ENCODE assay signal across 9 cellular contexts in genomic region chr14:61699092-61699491, GRCh38. TPM values are rescaled to one million over a fixed set of nuclear protein-coding genes. Genes with fewer than 3 reads are reported as not detected.
DNase-seq lines count a peak whose midpoint lies in the region; ATAC-seq and TF ChIP-seq lines count a peak whose summit lies in the region.
"Had no signal": no experiment of that assay in that cellular context is flagged by ENCODE, and none has a peak within 500 bp of the region (broad histone marks: within the 10 kb centered on the region; RNA-seq: fewer than 3 reads in every experiment).

No MANE protein-coding gene starts in this region.

- ATAC-seq in GM21737 (IDR thresholded peaks at IDR 0.05; ENCODE audit: unreplicated experiment): no peak

- peak overlapping the region in 4 of 21 experiments; percentile 0 to 34 (median 13) for H3K27ac ChIP-seq in skin epidermis

- peak overlapping the region; percentile 91 for H3K4me3 Mint-ChIP-seq in activated CD4-positive, alpha-beta T cell treated with anti-CD3 and anti-CD28 coated beads, Interleukin-2, amount 10 ng/mL, durations not matched to agents 7 days and 5 days
- peak overlapping the region; percentile 98 for H3K4me3 Mint-ChIP-seq in T-helper 2 cell treated with Interferon-gamma antibody and Interleukin-4, amounts not matched to agents 5 μg/mL and 100 μg/mL, for 36 hours

- H3K4me3 ChIP-seq in fibroblast of mammary gland (ENCODE audit: control insufficient read depth, low read depth, low read length) (peak overlapping the region; percentile 89), skin epidermis (peak overlapping the region in 5 of 7 experiments; percentile 87 to 99 (median 92))

- no peaks in the 10 kb centered on the region for H3K27me3 Mint-ChIP-seq in activated CD4-positive, alpha-beta T cell treated with anti-CD3 and anti-CD28 coated beads, Interleukin-2, amount 10 ng/mL, durations not matched to agents 7 days and 5 days
- no peaks in the 10 kb centered on the region for H3K27me3 Mint-ChIP-seq in T-helper 2 cell treated with Interferon-gamma antibody and Interleukin-4, amounts not matched to agents 5 μg/mL and 100 μg/mL, for 36 hours (ENCODE audit: low read depth)

- POLR2A ChIA-PET in activated CD4-positive, alpha-beta T cell treated with anti-CD3 and anti-CD28 coated beads, Interleukin-2, amount 10 ng/mL, durations not matched to agents 7 days and 5 days (lab: Charles Lee): interaction anchor here (0.6 kb wide), 1 partner anchor 364 kb away, joined by 8 read pairs; no protein-coding TSS in a partner anchor
- POLR2A ChIA-PET in GM10248 (lab: Yijun Ruan, JAX): interaction anchor here (0.6 kb wide), 1 partner anchor 194 kb away, joined by 6 read pairs; no protein-coding TSS in a partner anchor

- no peak for DNase-seq in activated CD4-positive, alpha-beta T cell treated with anti-CD3 and anti-CD28 coated beads, Interleukin-2, amount 10 ng/mL, durations not matched to agents 7 days and 5 days
- no peak for DNase-seq in activated CD4-positive, alpha-beta T cell treated with anti-CD3 and anti-CD28 coated beads for 1 hour
- DNase-seq in T-helper 2 cell treated with Interferon-gamma antibody and Interleukin-4, amounts not matched to agents 5 μg/mL and 100 μg/mL, for 36 hours (ENCODE audit: low spot score): no peak
- DNase-seq in fibroblast of mammary gland (ENCODE audit: low read depth) (no peak), DMS 273 treated with DMSO at 0.1 percent for 48 hours (lab: John Stamatoyannopoulos, UW) (no peak), GM10248 (ENCODE audit: extremely low spot score) (no peak)
- DNase-seq: C1 segment of cervical spinal cord had no signal

- H3K36me3 Mint-ChIP-seq in activated CD4-positive, alpha-beta T cell treated with anti-CD3 and anti-CD28 coated beads, Interleukin-2, amount 10 ng/mL, durations not matched to agents 7 days and 5 days (ENCODE audit: low read depth): peaks cover 29% of the 10 kb centered on the region
- peaks cover 27% of the 10 kb centered on the region for H3K36me3 Mint-ChIP-seq in T-helper 2 cell treated with Interferon-gamma antibody and Interleukin-4, amounts not matched to agents 5 μg/mL and 100 μg/mL, for 36 hours (ENCODE audit: low read depth)

- peak overlapping the region; percentile 73 for H3K27ac Mint-ChIP-seq in activated CD4-positive, alpha-beta T cell treated with anti-CD3 and anti-CD28 coated beads, Interleukin-2, amount 10 ng/mL, durations not matched to agents 7 days and 5 days
- peak overlapping the region; percentile 85 for H3K27ac Mint-ChIP-seq in T-helper 2 cell treated with Interferon-gamma antibody and Interleukin-4, amounts not matched to agents 5 μg/mL and 100 μg/mL, for 36 hours

- H3K4me1 Mint-ChIP-seq in activated CD4-positive, alpha-beta T cell treated with anti-CD3 and anti-CD28 coated beads, Interleukin-2, amount 10 ng/mL, durations not matched to agents 7 days and 5 days: peaks cover 67% of the 10 kb centered on the region
- H3K4me1 Mint-ChIP-seq in T-helper 2 cell treated with Interferon-gamma antibody and Interleukin-4, amounts not matched to agents 5 μg/mL and 100 μg/mL, for 36 hours (ENCODE audit: low read depth): peaks cover 51% of the 10 kb centered on the region

- TF ChIP-seq CTCF in fibroblast of mammary gland (conservative IDR thresholded peaks at IDR 0.05; ENCODE audit: control insufficient read depth, insufficient read depth, low read depth, low read length): no peak
- no peak for TF ChIP-seq CTCF in GM10248 (IDR thresholded peaks at IDR 0.05; ENCODE audit: control extremely low read depth, extremely low read depth, low read depth, missing control alignments)

- CTCF ChIA-PET in activated CD4-positive, alpha-beta T cell treated with anti-CD3 and anti-CD28 coated beads, Interleukin-2, amount 10 ng/mL, durations not matched to agents 7 days and 5 days (lab: Charles Lee): interaction anchor here (1.4 kb wide), 3 partner anchors 179 to 227 kb away, joined by 3 to 4 read pairs (median 3); no protein-coding TSS in a partner anchor
- CTCF ChIA-PET in GM10248 (lab: Yijun Ruan, JAX): interaction anchor here (1.6 to 4.1 kb wide), 2 partner anchors 12 to 21 kb away, joined by 5 to 16 read pairs; no protein-coding TSS in a partner anchor

- no peaks in the 10 kb centered on the region for H3K9me3 Mint-ChIP-seq in activated CD4-positive, alpha-beta T cell treated with anti-CD3 and anti-CD28 coated beads, Interleukin-2, amount 10 ng/mL, durations not matched to agents 7 days and 5 days
- H3K9me3 Mint-ChIP-seq in T-helper 2 cell treated with Interferon-gamma antibody and Interleukin-4, amounts not matched to agents 5 μg/mL and 100 μg/mL, for 36 hours: no peaks in the 10 kb centered on the region

RNA-seq across cellular contexts. Expression of gene HIF1A, which starts 3.8 kb away (rescaled TPM):
- total RNA-seq in activated CD4-positive, alpha-beta T cell treated with anti-CD3 and anti-CD28 coated beads, Interleukin-2, amount 10 ng/mL, durations not matched to agents 7 days and 5 days: 100 to 1,000 TPM in 1 of 2 experiments, 10 to 100 TPM in 1; 97.0 to 116 TPM
